1 cellular context compared by ENCODE assay signal in genomic region chr7:17307558-17307957, GRCh38.
TF ChIP-seq lines count a peak whose summit lies in the region.

No MANE protein-coding gene starts in this region.

TF ChIP-seq in GM12878, 131 proteins besides CTCF, POLR2A, EP300 and RAD21 (continued from another document):
- TF ChIP-seq RELB (IDR thresholded peaks at IDR 0.05; ENCODE audit: low read depth) (no peak), HDAC2 (IDR thresholded peaks at IDR 0.05) (no peak), RB1 (IDR thresholded peaks at IDR 0.05; ENCODE audit: borderline replicate concordance) (no peak), POU2F2 (IDR thresholded peaks at IDR 0.05; ENCODE audit: borderline replicate concordance, low read depth, low read length) (no peak), MEF2A (IDR thresholded peaks at IDR 0.05; ENCODE audit: insufficient read depth, low read depth, low read length) (no peak), RBBP5 (conservative IDR thresholded peaks at IDR 0.05) (no peak), ZNF622 (IDR thresholded peaks at IDR 0.05) (no peak), CBX5 (IDR thresholded peaks at IDR 0.05; ENCODE audit: low read depth) (no peak), NR2F1 (conservative IDR thresholded peaks at IDR 0.05) (no peak), RCOR1 (conservative IDR thresholded peaks at IDR 0.05; ENCODE audit: low read depth, low read length) (no peak)
